Comparison of ENCODE assay signal across 18 cellular contexts in genomic region chr11:34132261-34132965, GRCh38.
"Had no signal": no experiment of that assay in that cellular context is flagged by ENCODE, and none has a peak within 500 bp of the region (broad histone marks: within the 10 kb centered on the region; RNA-seq: fewer than 3 reads in every experiment).

No MANE protein-coding gene starts in this region.

- H3K27ac Mint-ChIP-seq: immature natural killer cell; naive thymus-derived CD4-positive, alpha-beta T cell; nephron progenitor cell; stimulated activated memory B cell treated with anti-CD40 and anti-IgM and Interleukin-4, amounts not matched to agents 10 μg/mL and 1 μg/mL and 100 μg/mL, for 72 hours had no signal

- H3K27ac ChIP-seq: gastrocnemius medialis, parathyroid adenoma, prostate gland, spleen, thoracic aorta, transverse colon had no signal

- H3K4me1 Mint-ChIP-seq: immature natural killer cell; stimulated activated naive CD8-positive, alpha-beta T cell treated with anti-CD3 and anti-CD28 coated beads, Interleukin-15, amount 100 ng/mL, for 72 hours had no signal

- H3K4me3 ChIP-seq: gastrocnemius medialis, prostate gland, spleen, thoracic aorta, transverse colon had no signal

- H3K27me3 ChIP-seq: gastrocnemius medialis, spleen, transverse colon had no signal

- H3K4me1 ChIP-seq: gastrocnemius medialis, parathyroid adenoma, prostate gland, spleen, transverse colon had no signal

- H3K27me3 Mint-ChIP-seq: naive thymus-derived CD4-positive, alpha-beta T cell; stimulated activated memory B cell treated with anti-CD40 and anti-IgM and Interleukin-4, amounts not matched to agents 10 μg/mL and 1 μg/mL and 100 μg/mL, for 72 hours; stimulated activated naive CD8-positive, alpha-beta T cell treated with anti-CD3 and anti-CD28 coated beads, Interleukin-15, amount 100 ng/mL, for 72 hours had no signal

- H3K4me3 Mint-ChIP-seq: immature natural killer cell; naive thymus-derived CD4-positive, alpha-beta T cell; nephron progenitor cell; stimulated activated memory B cell treated with anti-CD40 and anti-IgM and Interleukin-4, amounts not matched to agents 10 μg/mL and 1 μg/mL and 100 μg/mL, for 72 hours; stimulated activated naive CD8-positive, alpha-beta T cell treated with anti-CD3 and anti-CD28 coated beads, Interleukin-15, amount 100 ng/mL, for 72 hours had no signal

- ATAC-seq: esophagus mucosa; gastrocnemius medialis; naive thymus-derived CD4-positive, alpha-beta T cell; sciatic nerve; stimulated activated memory B cell treated with anti-CD40 and anti-IgM and Interleukin-4, amounts not matched to agents 10 μg/mL and 1 μg/mL and 100 μg/mL, for 72 hours; stimulated activated naive CD8-positive, alpha-beta T cell treated with anti-CD3 and anti-CD28 coated beads, Interleukin-15, amount 100 ng/mL, for 72 hours had no signal

- H3K9me3 ChIP-seq: gastrocnemius medialis, prostate gland, spleen, thoracic aorta, transverse colon had no signal

- H3K9me3 Mint-ChIP-seq: immature natural killer cell; naive thymus-derived CD4-positive, alpha-beta T cell; stimulated activated memory B cell treated with anti-CD40 and anti-IgM and Interleukin-4, amounts not matched to agents 10 μg/mL and 1 μg/mL and 100 μg/mL, for 72 hours; stimulated activated naive CD8-positive, alpha-beta T cell treated with anti-CD3 and anti-CD28 coated beads, Interleukin-15, amount 100 ng/mL, for 72 hours had no signal

- DNase-seq: effector memory CD4-positive, alpha-beta T cell; gastrocnemius medialis; immature natural killer cell; mesendoderm; naive thymus-derived CD4-positive, alpha-beta T cell; nephron progenitor cell; spleen; stimulated activated CD4-positive, alpha-beta T cell treated with anti-CD3 and anti-CD28 coated beads, Interleukin-15, amount 100 ng/mL, for 24 hours; stimulated activated CD4-positive, alpha-beta T cell treated with anti-CD3 and anti-CD28 coated beads, Interleukin-1b, Interleukin-23, amount 100 ng/mL, for 48 hours; stimulated activated CD4-positive, alpha-beta T cell treated with anti-CD3 and anti-CD28 coated beads, Interleukin-4, amount 100 ng/mL, for 24 hours; stimulated activated naive CD8-positive, alpha-beta T cell treated with anti-CD3 and anti-CD28 coated beads, Interleukin-15, amount 100 ng/mL, for 72 hours; transverse colon had no signal
